1 cellular context compared by ENCODE assay signal in genomic region chr3:127044996-127045395, GRCh38.
TF ChIP-seq lines count a peak whose summit lies in the region.

No MANE protein-coding gene starts in this region.

TF ChIP-seq in GM12878, 131 proteins besides CTCF, POLR2A, EP300 and RAD21 (continued from another document):
- TF ChIP-seq USF1 (IDR thresholded peaks at IDR 0.05; ENCODE audit: borderline replicate concordance, extremely low read length, insufficient read depth, low read depth, low read length) (no peak), JUNB (IDR thresholded peaks at IDR 0.05) (no peak), IRF4 (IDR thresholded peaks at IDR 0.05; ENCODE audit: low read depth, low read length) (no peak), MAX (IDR thresholded peaks at IDR 0.05; ENCODE audit: low read depth, low read length) (no peak), KLF5 (IDR thresholded peaks at IDR 0.05; ENCODE audit: partially characterized antibody) (no peak), MEF2B (IDR thresholded peaks at IDR 0.05; ENCODE audit: partially characterized antibody, poor library complexity, severe bottlenecking) (no peak), SP1 (IDR thresholded peaks at IDR 0.05; ENCODE audit: low read depth, low read length) (no peak), BMI1 (IDR thresholded peaks at IDR 0.05; ENCODE audit: borderline replicate concordance) (no peak), NR2C1 (IDR thresholded peaks at IDR 0.05) (no peak)
